ENCODE assay signal across 1 cellular context in genomic region chr12:27622436-27623185, GRCh38.
TF ChIP-seq lines count a peak whose summit lies in the region.

No MANE protein-coding gene starts in this region.

TF ChIP-seq in GM23338, 12 proteins besides CTCF, POLR2A, EP300 and RAD21 (continued from another document):
- TF ChIP-seq, protein P1, sequence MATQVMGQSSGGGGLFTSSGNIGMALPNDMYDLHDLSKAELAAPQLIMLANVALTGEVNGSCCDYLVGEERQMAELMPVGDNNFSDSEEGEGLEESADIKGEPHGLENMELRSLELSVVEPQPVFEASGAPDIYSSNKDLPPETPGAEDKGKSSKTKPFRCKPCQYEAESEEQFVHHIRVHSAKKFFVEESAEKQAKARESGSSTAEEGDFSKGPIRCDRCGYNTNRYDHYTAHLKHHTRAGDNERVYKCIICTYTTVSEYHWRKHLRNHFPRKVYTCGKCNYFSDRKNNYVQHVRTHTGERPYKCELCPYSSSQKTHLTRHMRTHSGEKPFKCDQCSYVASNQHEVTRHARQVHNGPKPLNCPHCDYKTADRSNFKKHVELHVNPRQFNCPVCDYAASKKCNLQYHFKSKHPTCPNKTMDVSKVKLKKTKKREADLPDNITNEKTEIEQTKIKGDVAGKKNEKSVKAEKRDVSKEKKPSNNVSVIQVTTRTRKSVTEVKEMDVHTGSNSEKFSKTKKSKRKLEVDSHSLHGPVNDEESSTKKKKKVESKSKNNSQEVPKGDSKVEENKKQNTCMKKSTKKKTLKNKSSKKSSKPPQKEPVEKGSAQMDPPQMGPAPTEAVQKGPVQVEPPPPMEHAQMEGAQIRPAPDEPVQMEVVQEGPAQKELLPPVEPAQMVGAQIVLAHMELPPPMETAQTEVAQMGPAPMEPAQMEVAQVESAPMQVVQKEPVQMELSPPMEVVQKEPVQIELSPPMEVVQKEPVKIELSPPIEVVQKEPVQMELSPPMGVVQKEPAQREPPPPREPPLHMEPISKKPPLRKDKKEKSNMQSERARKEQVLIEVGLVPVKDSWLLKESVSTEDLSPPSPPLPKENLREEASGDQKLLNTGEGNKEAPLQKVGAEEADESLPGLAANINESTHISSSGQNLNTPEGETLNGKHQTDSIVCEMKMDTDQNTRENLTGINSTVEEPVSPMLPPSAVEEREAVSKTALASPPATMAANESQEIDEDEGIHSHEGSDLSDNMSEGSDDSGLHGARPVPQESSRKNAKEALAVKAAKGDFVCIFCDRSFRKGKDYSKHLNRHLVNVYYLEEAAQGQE (IDR thresholded peaks at IDR 0.05; ENCODE audit: unreplicated experiment) = no peak
- no peak for TF ChIP-seq ZNF114 (CRISPR knock-in tag; IDR thresholded peaks at IDR 0.05)
- no peak for TF ChIP-seq JUNB (IDR thresholded peaks at IDR 0.05; ENCODE audit: unreplicated experiment)
